In the genomic region with DNA sequence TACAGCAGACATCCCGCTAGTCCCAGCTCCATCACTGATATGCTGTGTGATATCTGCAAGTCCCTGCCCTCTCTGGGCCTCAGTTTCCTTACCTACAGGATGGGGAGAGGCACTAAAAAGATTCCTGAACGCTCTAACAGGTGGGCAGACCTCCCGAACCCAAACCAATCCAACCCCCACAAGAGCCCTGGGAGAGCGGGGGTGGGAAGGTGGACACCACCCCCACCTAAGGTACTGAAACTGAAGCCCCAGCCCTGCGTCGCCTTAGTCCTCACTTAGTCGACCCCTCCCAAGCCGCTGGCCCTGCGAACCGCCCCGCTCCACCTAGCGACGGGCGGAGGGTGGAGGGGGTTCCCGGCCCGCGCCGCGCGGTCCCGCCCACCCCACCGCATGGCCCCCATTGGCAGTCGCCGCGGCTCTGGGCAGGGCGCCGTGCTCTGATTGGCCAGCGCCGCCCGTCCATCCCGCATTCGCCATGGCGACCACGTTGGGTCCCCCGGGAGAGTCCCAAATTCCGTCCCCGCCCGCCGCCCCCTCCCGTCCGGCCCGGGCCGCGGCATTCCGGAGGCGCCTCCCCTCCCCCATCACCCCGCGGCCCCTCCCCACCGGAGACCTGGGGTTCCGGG, we compare ENCODE assay signal across 8 cellular contexts. TPM values are rescaled to one million over a fixed set of nuclear protein-coding genes. Genes with fewer than 3 reads are reported as not detected.
A peak's percentile ranks its signal among the peaks of the same experiment; 100 is the strongest.
DNase-seq lines count a peak whose midpoint lies in the region; ATAC-seq and TF ChIP-seq lines count a peak whose summit lies in the region.

No MANE protein-coding gene starts in this region.

- peak; percentile 66 for DNase-seq in AG04450 (ENCODE audit: low read depth, low spot score)
- peak; percentile 74 for DNase-seq in NCI-H510A (lab: John Stamatoyannopoulos, UW)
- peak; percentile 94 for DNase-seq in activated CD4-positive, alpha-beta T cell treated with anti-CD3 and anti-CD28 coated beads, Interleukin-2, amount 10 ng/mL, durations not matched to agents 7 days and 5 days
- DNase-seq in stimulated activated CD4-positive, alpha-beta T cell treated with anti-CD3 and anti-CD28 coated beads, Interleukin-2, amount 100 ng/mL, for 4 hours (ENCODE audit: low read depth): peak; percentile 90

- WGBS in liver: 2% methylated on average over 50 of the region's 50 CpGs

- H3K4me1 ChIP-seq in liver (ENCODE audit: control insufficient read depth in 4 of 4, insufficient read depth in 4 of 4, low read length in 3 of 4): peaks cover 0 to 6% (median 3%) of the 10 kb centered on the region in 4 donors

- H3K9me3 Mint-ChIP-seq in activated CD4-positive, alpha-beta T cell treated with anti-CD3 and anti-CD28 coated beads, Interleukin-2, amount 10 ng/mL, durations not matched to agents 7 days and 5 days: no peaks in the 10 kb centered on the region
- no peaks in the 10 kb centered on the region for H3K9me3 Mint-ChIP-seq in dendritic cell treated with granulocyte-macrophage colony-stimulating factor and Interleukin-4, amounts not matched to agents 40 ng/mL and 50 ng/mL, for 4 days

- no peaks in the 10 kb centered on the region for H3K27me3 Mint-ChIP-seq in activated CD4-positive, alpha-beta T cell treated with anti-CD3 and anti-CD28 coated beads, Interleukin-2, amount 10 ng/mL, durations not matched to agents 7 days and 5 days
- H3K27me3 Mint-ChIP-seq in dendritic cell treated with granulocyte-macrophage colony-stimulating factor and Interleukin-4, amounts not matched to agents 40 ng/mL and 50 ng/mL, for 4 days: peaks cover 85% of the 10 kb centered on the region

- H3K27ac ChIP-seq in AG04450 (ENCODE audit: low read depth, low read length): no peak overlapping the region
- peak overlapping the region; percentile 48 to 76 for H3K27ac ChIP-seq in liver (ENCODE audit: low read depth in 1 of 2, low read length in 2 of 2)

- CTCF ChIA-PET in AG04450 (lab: Charles Lee): no interaction called here
- CTCF ChIA-PET in activated CD4-positive, alpha-beta T cell treated with anti-CD3 and anti-CD28 coated beads, Interleukin-2, amount 10 ng/mL, durations not matched to agents 7 days and 5 days (lab: Charles Lee): interaction anchor here (0.5 to 1.8 kb wide), 5 partner anchors 10 to 162 kb away, joined by 3 to 8 read pairs (median 4); partner anchors contain the start of gene POLR2C

- peaks cover 80% of the 10 kb centered on the region for H3K4me1 Mint-ChIP-seq in activated CD4-positive, alpha-beta T cell treated with anti-CD3 and anti-CD28 coated beads, Interleukin-2, amount 10 ng/mL, durations not matched to agents 7 days and 5 days
- H3K4me1 Mint-ChIP-seq in dendritic cell treated with granulocyte-macrophage colony-stimulating factor and Interleukin-4, amounts not matched to agents 40 ng/mL and 50 ng/mL, for 4 days (ENCODE audit: low read depth): peaks cover 64% of the 10 kb centered on the region

- no peak overlapping the region for H3K9ac ChIP-seq in liver (ENCODE audit: low read depth in 1 of 2, low read length in 2 of 2)

- H3K36me3 Mint-ChIP-seq in activated CD4-positive, alpha-beta T cell treated with anti-CD3 and anti-CD28 coated beads, Interleukin-2, amount 10 ng/mL, durations not matched to agents 7 days and 5 days (ENCODE audit: low read depth): no peaks in the 10 kb centered on the region
- no peaks in the 10 kb centered on the region for H3K36me3 Mint-ChIP-seq in dendritic cell treated with granulocyte-macrophage colony-stimulating factor and Interleukin-4, amounts not matched to agents 40 ng/mL and 50 ng/mL, for 4 days (ENCODE audit: low read depth)

- H3K27me3 ChIP-seq in AG04450 (ENCODE audit: control insufficient read depth, insufficient read depth, low read length) (peaks cover 10% of the 10 kb centered on the region), liver (ENCODE audit: control insufficient read depth in 4 of 4, insufficient read depth in 4 of 4, low read length in 3 of 4) (no peaks in the 10 kb centered on the region)

- no peaks in the 10 kb centered on the region for H3K36me3 ChIP-seq in liver (ENCODE audit: control insufficient read depth in 4 of 4, insufficient read depth in 3 of 4, low read depth in 1 of 4, low read length in 3 of 4)

- TF ChIP-seq CTCF in AG04450 (IDR thresholded peaks at IDR 0.05; ENCODE audit: low read depth, low read length): peak; percentile 32; the same call in 1 of the 2 replicates
- TF ChIP-seq CTCF in liver (IDR thresholded peaks at IDR 0.05; ENCODE audit: low read depth, low read length, missing input control): no peak

- no peak for TF ChIP-seq RAD21 in liver (IDR thresholded peaks at IDR 0.05)

- intact Hi-C loops in dendritic cell treated with granulocyte-macrophage colony-stimulating factor and Interleukin-4, amounts not matched to agents 40 ng/mL and 50 ng/mL, for 4 days (cut with micrococcal nuclease): no loop called here

- ATAC-seq in GM18861 (IDR thresholded peaks at IDR 0.05; ENCODE audit: unreplicated experiment) (peak; percentile 36), HG03108 (IDR thresholded peaks at IDR 0.05; ENCODE audit: unreplicated experiment) (peak; percentile 56)

- H3K9me3 ChIP-seq in AG04450 (ENCODE audit: control insufficient read depth, insufficient read depth, low read length): no peaks in the 10 kb centered on the region; the same call in 1 of the 2 replicates
- H3K9me3 ChIP-seq in liver (ENCODE audit: control insufficient read depth in 4 of 4, low read length in 3 of 4): no peaks in the 10 kb centered on the region

- H3K4me3 ChIP-seq in AG04450 (ENCODE audit: low read depth, low read length): peak overlapping the region; percentile 87
- H3K4me3 ChIP-seq in liver (ENCODE audit: low read depth in 1 of 3, low read length in 3 of 3): peak overlapping the region; percentile 72 to 80 (median 73)

- POLR2A ChIA-PET in AG04450 (lab: Yijun Ruan, JAX): no interaction called here
- POLR2A ChIA-PET in activated CD4-positive, alpha-beta T cell treated with anti-CD3 and anti-CD28 coated beads, Interleukin-2, amount 10 ng/mL, durations not matched to agents 7 days and 5 days (lab: Charles Lee): interaction anchor here (0.9 kb wide), 1 partner anchor 9 kb away, joined by 3 read pairs; no protein-coding TSS in a partner anchor

- H3K4me3 Mint-ChIP-seq in activated CD4-positive, alpha-beta T cell treated with anti-CD3 and anti-CD28 coated beads, Interleukin-2, amount 10 ng/mL, durations not matched to agents 7 days and 5 days: peak overlapping the region; percentile 77
- peak overlapping the region; percentile 61 for H3K4me3 Mint-ChIP-seq in dendritic cell treated with granulocyte-macrophage colony-stimulating factor and Interleukin-4, amounts not matched to agents 40 ng/mL and 50 ng/mL, for 4 days

- H3K27ac Mint-ChIP-seq in activated CD4-positive, alpha-beta T cell treated with anti-CD3 and anti-CD28 coated beads, Interleukin-2, amount 10 ng/mL, durations not matched to agents 7 days and 5 days: peak overlapping the region; percentile 84
- no peak overlapping the region for H3K27ac Mint-ChIP-seq in dendritic cell treated with granulocyte-macrophage colony-stimulating factor and Interleukin-4, amounts not matched to agents 40 ng/mL and 50 ng/mL, for 4 days

TF ChIP-seq in liver, 16 proteins besides CTCF, POLR2A, EP300 and RAD21:
- no peak for TF ChIP-seq NR2F2 (IDR thresholded peaks at IDR 0.05)
- TF ChIP-seq SP1 (IDR thresholded peaks at IDR 0.05): peak; percentile 61

RNA-seq across cellular contexts. Expression of gene CCDC102A, which starts 0.6 kb away (rescaled TPM):
- polyA plus RNA-seq in AG04450 (2011; rRNA removed) (7.1 and 8.3 TPM in 2 replicates), liver (1 to 10 TPM in 1 of 2 donors, under 1 TPM in 1; 0.36 to 1.0 TPM)
- 3.5 and 5.7 TPM in 2 replicates for polyA minus RNA-seq in AG04450 (2011; rRNA and poly(A)+ RNA removed)
- 10 to 100 TPM in 1 of 2 experiments, 1 to 10 TPM in 1; 8.1 to 10.5 TPM for total RNA-seq in activated CD4-positive, alpha-beta T cell treated with anti-CD3 and anti-CD28 coated beads, Interleukin-2, amount 10 ng/mL, durations not matched to agents 7 days and 5 days
- total RNA-seq in liver: 1 to 10 TPM; 2.3 to 2.6 TPM

RNA-seq across cellular contexts. Expression of gene ADGRG5, which starts 6.7 kb away (rescaled TPM):
- polyA plus RNA-seq in AG04450 (2011; rRNA removed) (not detected in 2 replicates), liver (under 1 TPM; 0.10 to 0.24 TPM)
- polyA minus RNA-seq in AG04450 (2011; rRNA and poly(A)+ RNA removed): not detected in 2 replicates
- 1 to 10 TPM; 5.9 to 6.6 TPM for total RNA-seq in activated CD4-positive, alpha-beta T cell treated with anti-CD3 and anti-CD28 coated beads, Interleukin-2, amount 10 ng/mL, durations not matched to agents 7 days and 5 days
- under 1 TPM; 0.33 to 0.37 TPM for total RNA-seq in liver

RNA-seq across cellular contexts. Expression of gene DOK4, which starts 49.5 kb away (rescaled TPM):
- polyA plus RNA-seq in AG04450 (2011; rRNA removed) (12.5 and 15.9 TPM in 2 replicates), liver (10 to 100 TPM in 1 of 2 donors, 1 to 10 TPM in 1; 7.8 to 24.6 TPM)
- polyA minus RNA-seq in AG04450 (2011; rRNA and poly(A)+ RNA removed): 13.8 and 22.0 TPM in 2 replicates
- total RNA-seq in activated CD4-positive, alpha-beta T cell treated with anti-CD3 and anti-CD28 coated beads, Interleukin-2, amount 10 ng/mL, durations not matched to agents 7 days and 5 days: 1 to 10 TPM; 2.3 to 2.7 TPM
- 10 to 100 TPM; 15.3 to 20.8 TPM for total RNA-seq in liver

Comparison
In these comparisons a context has a peak if more than half of its experiments do, and no peak if none do; other contexts are left out.
1. RNA of gene ADGRG5, which starts 6.7 kb away (total RNA-seq): 5.9 to 6.6 TPM in activated CD4-positive, alpha-beta T cell treated with anti-CD3 and anti-CD28 coated beads, Interleukin-2, amount 10 ng/mL, durations not matched to agents 7 days and 5 days; 0.33 to 0.37 TPM in liver; every median in the first group is over 4 times any median in the second.
2. RNA of gene DOK4, which starts 49.5 kb away (total RNA-seq): 15.3 to 20.8 TPM in liver; 2.3 to 2.7 TPM in activated CD4-positive, alpha-beta T cell treated with anti-CD3 and anti-CD28 coated beads, Interleukin-2, amount 10 ng/mL, durations not matched to agents 7 days and 5 days; every median in the first group is over 4 times any median in the second.
3. Peak in every context shown above with its lines, with median percentiles within 50 percentile points of each other: DNase-seq.